In the genomic region with DNA sequence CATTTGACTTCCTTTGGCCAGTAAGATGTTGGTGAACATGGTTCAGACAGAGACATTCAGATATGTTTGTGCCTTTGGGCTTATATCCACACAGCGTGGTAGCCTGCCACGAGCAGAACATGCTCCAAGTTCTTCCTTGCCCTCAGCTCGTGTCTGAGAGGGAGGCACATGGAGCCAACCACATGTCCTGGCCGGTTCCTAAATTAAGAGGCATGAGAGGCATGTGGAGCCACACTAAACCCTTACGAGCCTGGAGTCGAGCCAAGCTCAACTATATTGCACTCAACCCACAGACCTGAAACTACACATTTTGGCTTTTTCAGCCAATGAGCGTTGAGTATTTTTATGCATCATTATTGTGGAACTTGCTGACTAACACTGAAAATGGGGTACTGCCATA, we compare ENCODE assay signal across 28 cellular contexts.
DNase-seq lines count a peak whose midpoint lies in the region; ATAC-seq and TF ChIP-seq lines count a peak whose summit lies in the region.
"Had no signal": no experiment of that assay in that cellular context is flagged by ENCODE, and none has a peak within 500 bp of the region (broad histone marks: within the 10 kb centered on the region; RNA-seq: fewer than 3 reads in every experiment).

No MANE protein-coding gene starts in this region.

- no peaks in the 10 kb centered on the region for H3F3A ChIP-seq in GM23338 (replicated peaks; ENCODE audit: low read depth)

- H3K4me3 Mint-ChIP-seq in GM23338 (no peak overlapping the region), glutamatergic neuron (ENCODE audit: unreplicated experiment) (no peak overlapping the region)
- H3K4me3 Mint-ChIP-seq: activated B cell treated with CpG ODN at 0.5 μM for 24 hours; activated naive CD4-positive, alpha-beta T cell treated with anti-CD3 and anti-CD28 coated beads for 36 hours; activated T-helper 1 cell treated with anti-CD3 and anti-CD28 coated beads, Interleukin-12 subunit alpha, Interleukin-12 subunit beta, Interleukin-2, Interleukin-4 antibody, amounts not matched to agents 30 ng/mL and 10 ng/mL and 1 ng/mL, durations not matched to agents 14 hours and 24 hours and 36 hours; central memory CD8-positive, alpha-beta T cell; neural crest cell; stimulated activated naive CD8-positive, alpha-beta T cell treated with anti-CD3 and anti-CD28 coated beads, Interleukin-15, amount 100 ng/mL, for 72 hours; T-helper 1 cell treated with Interleukin-12 subunit alpha and Interleukin-12 subunit beta and Interleukin-4 antibody, amounts not matched to agents 30 μg/mL and 1 μg/mL, for 36 hours had no signal

- TF ChIP-seq CTCF in GM23338 (conservative IDR thresholded peaks at IDR 0.05; ENCODE audit: low read depth in 2 of 2) (no peak), mammary epithelial cell (conservative IDR thresholded peaks at IDR 0.05 in 1 of 2, IDR thresholded peaks at IDR 0.05 in 1 of 2; ENCODE audit: extremely low read depth in 1 of 2, insufficient read depth in 1 of 2, low read depth in 1 of 2, low read length in 2 of 2) (no peak), right lobe of liver (IDR thresholded peaks at IDR 0.05) (no peak), glutamatergic neuron (IDR thresholded peaks at IDR 0.05; ENCODE audit: partially characterized antibody, unreplicated experiment) (no peak), sigmoid colon (IDR thresholded peaks at IDR 0.05) (no peak)

- H3K27ac ChIP-seq in GM23338 (ENCODE audit: low read depth): no peak overlapping the region
- no peak overlapping the region for H3K27ac ChIP-seq in mammary epithelial cell (ENCODE audit: insufficient read depth, low read depth, low read length)
- peak overlapping the region; percentile 39 to 90 (median 71) for H3K27ac ChIP-seq in right lobe of liver
- no peak overlapping the region for H3K27ac ChIP-seq in sigmoid colon
- H3K27ac ChIP-seq: ovary, thoracic aorta, vagina had no signal

- H3K27ac Mint-ChIP-seq in GM23338 (no peak overlapping the region), glutamatergic neuron (ENCODE audit: unreplicated experiment) (no peak overlapping the region)
- H3K27ac Mint-ChIP-seq: activated B cell treated with CpG ODN at 0.5 μM for 24 hours; activated naive CD4-positive, alpha-beta T cell treated with anti-CD3 and anti-CD28 coated beads for 36 hours; activated T-helper 1 cell treated with anti-CD3 and anti-CD28 coated beads, Interleukin-12 subunit alpha, Interleukin-12 subunit beta, Interleukin-2, Interleukin-4 antibody, amounts not matched to agents 30 ng/mL and 10 ng/mL and 1 ng/mL, durations not matched to agents 14 hours and 24 hours and 36 hours; stimulated activated naive CD8-positive, alpha-beta T cell treated with anti-CD3 and anti-CD28 coated beads, Interleukin-15, amount 100 ng/mL, for 72 hours; T-helper 1 cell treated with Interleukin-12 subunit alpha and Interleukin-12 subunit beta and Interleukin-4 antibody, amounts not matched to agents 30 μg/mL and 1 μg/mL, for 36 hours had no signal

- H3K9me3 Mint-ChIP-seq in GM23338: peaks cover 5% of the 10 kb centered on the region; the same call in 1 of the 3 replicates
- H3K9me3 Mint-ChIP-seq in glutamatergic neuron (ENCODE audit: unreplicated experiment): peaks cover 2% of the 10 kb centered on the region
- H3K9me3 Mint-ChIP-seq: activated B cell treated with CpG ODN at 0.5 μM for 24 hours; activated naive CD4-positive, alpha-beta T cell treated with anti-CD3 and anti-CD28 coated beads for 36 hours; activated T-helper 1 cell treated with anti-CD3 and anti-CD28 coated beads, Interleukin-12 subunit alpha, Interleukin-12 subunit beta, Interleukin-2, Interleukin-4 antibody, amounts not matched to agents 30 ng/mL and 10 ng/mL and 1 ng/mL, durations not matched to agents 14 hours and 24 hours and 36 hours; central memory CD8-positive, alpha-beta T cell; neural crest cell; stimulated activated naive CD8-positive, alpha-beta T cell treated with anti-CD3 and anti-CD28 coated beads, Interleukin-15, amount 100 ng/mL, for 72 hours; T-helper 1 cell treated with Interleukin-12 subunit alpha and Interleukin-12 subunit beta and Interleukin-4 antibody, amounts not matched to agents 30 μg/mL and 1 μg/mL, for 36 hours had no signal

- H3K36me3 ChIP-seq in GM23338 (ENCODE audit: insufficient read depth) (no peaks in the 10 kb centered on the region), mammary epithelial cell (ENCODE audit: insufficient read depth, low read length) (no peaks in the 10 kb centered on the region), right lobe of liver (no peaks in the 10 kb centered on the region), sigmoid colon (no peaks in the 10 kb centered on the region)
- H3K36me3 ChIP-seq: BE2C, ovary, thoracic aorta, vagina had no signal

- in situ Hi-C loops in mammary epithelial cell (cut with MboI; ENCODE audit: low sequenced_read_pairs in 2 of 2): no loop called here

- H3K27me3 Mint-ChIP-seq in GM23338 (ENCODE audit: insufficient read depth, low read depth, poor library complexity) (peaks cover 2% of the 10 kb centered on the region), glutamatergic neuron (ENCODE audit: unreplicated experiment) (no peaks in the 10 kb centered on the region)

- no peak overlapping the region for H3K9ac ChIP-seq in mammary epithelial cell (ENCODE audit: insufficient read depth, low read length)
- H3K9ac ChIP-seq: SK-N-SH had no signal

- H4K20me1 ChIP-seq in GM23338 (replicated peaks; ENCODE audit: insufficient read depth) (no peaks in the 10 kb centered on the region), mammary epithelial cell (ENCODE audit: insufficient read depth, low read length) (no peaks in the 10 kb centered on the region)

- H2AFZ ChIP-seq in GM23338 (peak overlapping the region; percentile 64), mammary epithelial cell (ENCODE audit: low read depth, low read length) (peak overlapping the region; percentile 75)

- dilution Hi-C loops in mammary epithelial cell (cut with HindIII; ENCODE audit: low sequenced_read_pairs): no loop called here

- H3K4me3 ChIP-seq in GM23338: no peak overlapping the region
- no peak overlapping the region for H3K4me3 ChIP-seq in mammary epithelial cell (replicated peaks in 1 of 3; ENCODE audit: insufficient read depth in 1 of 3, low read depth in 2 of 3, low read length in 3 of 3)
- no peak overlapping the region for H3K4me3 ChIP-seq in right lobe of liver
- no peak overlapping the region for H3K4me3 ChIP-seq in sigmoid colon
- H3K4me3 ChIP-seq: ovary, thoracic aorta, vagina had no signal

- H3K9me2 ChIP-seq in GM23338 (ENCODE audit: insufficient read depth): peaks cover 12% of the 10 kb centered on the region; the same call in 1 of the 2 replicates
- H3K9me2 ChIP-seq: SK-N-SH had no signal

- H3K27me3 ChIP-seq in GM23338 (ENCODE audit: insufficient read depth): no peaks in the 10 kb centered on the region
- no peaks in the 10 kb centered on the region for H3K27me3 ChIP-seq in mammary epithelial cell (ENCODE audit: insufficient read depth, low read length)
- no peaks in the 10 kb centered on the region for H3K27me3 ChIP-seq in right lobe of liver
- no peaks in the 10 kb centered on the region for H3K27me3 ChIP-seq in sigmoid colon
- H3K27me3 ChIP-seq: BE2C, ovary, vagina had no signal

- H3K79me2 ChIP-seq in GM23338 (replicated peaks; ENCODE audit: insufficient read depth) (no peaks in the 10 kb centered on the region), mammary epithelial cell (ENCODE audit: insufficient read depth, low read length) (no peaks in the 10 kb centered on the region)

- H3K36me3 Mint-ChIP-seq in GM23338 (ENCODE audit: low read depth): peaks cover 6% of the 10 kb centered on the region; the same call in 2 of the 3 replicates
- no peaks in the 10 kb centered on the region for H3K36me3 Mint-ChIP-seq in glutamatergic neuron (ENCODE audit: unreplicated experiment)

- no TSS peak for BruUV-seq in mammary epithelial cell (replicated peaks; lab: Mats Ljungman, UMichigan)

- CTCF ChIA-PET in mammary epithelial cell (lab: Charles Lee; ENCODE audit: low non-redundant PET): no interaction called here

- WGBS in mammary epithelial cell (ENCODE audit: low coverage, missing lambda C conversion rate): 24% methylated on average over 7 of the region's 7 CpGs
- 41% methylated on average over 7 of the region's 7 CpGs for WGBS in right lobe of liver (ENCODE audit: insufficient coverage, low coverage, low lambda C conversion rate, missing lambda C conversion rate)
- 82 to 85% methylated on average over 7 of the region's 7 CpGs for WGBS in sigmoid colon, 2 donors

- no peaks in the 10 kb centered on the region for H3K9me3 ChIP-seq in mammary epithelial cell (replicated peaks; ENCODE audit: insufficient read depth, low read length)
- H3K9me3 ChIP-seq in right lobe of liver: no peaks in the 10 kb centered on the region
- no peaks in the 10 kb centered on the region for H3K9me3 ChIP-seq in sigmoid colon
- H3K9me3 ChIP-seq: BE2C, ovary, SK-N-SH, thoracic aorta, vagina had no signal

- no peak for TF ChIP-seq POLR2A in right lobe of liver (IDR thresholded peaks at IDR 0.05)
- TF ChIP-seq POLR2A in sigmoid colon (IDR thresholded peaks at IDR 0.05): no peak

- peaks cover 4% of the 10 kb centered on the region; the same call in 1 of the 2 replicates for H3K4me1 ChIP-seq in GM23338 (ENCODE audit: insufficient read depth)
- peaks cover 9% of the 10 kb centered on the region for H3K4me1 ChIP-seq in mammary epithelial cell (ENCODE audit: insufficient read depth, low read length)
- H3K4me1 ChIP-seq in right lobe of liver: peaks cover 0 to 37% (median 11%) of the 10 kb centered on the region in 4 donors
- no peaks in the 10 kb centered on the region for H3K4me1 ChIP-seq in sigmoid colon
- H3K4me1 ChIP-seq: BE2C, vagina had no signal

- H3K4me1 Mint-ChIP-seq in GM23338 (peaks cover 9% of the 10 kb centered on the region), glutamatergic neuron (ENCODE audit: low read depth, unreplicated experiment) (no peaks in the 10 kb centered on the region)
- H3K4me1 Mint-ChIP-seq: activated B cell treated with CpG ODN at 0.5 μM for 24 hours; central memory CD8-positive, alpha-beta T cell; neural crest cell; stimulated activated naive CD8-positive, alpha-beta T cell treated with anti-CD3 and anti-CD28 coated beads, Interleukin-15, amount 100 ng/mL, for 72 hours had no signal

- no peak for TF ChIP-seq EP300 in sigmoid colon (IDR thresholded peaks at IDR 0.05)

- no peak for DNase-seq in Right ventricle myocardium superior
- no peak for DNase-seq in left cardiac atrium
- DNase-seq in GM23338 (ENCODE audit: low spot score): no peak
- peak; percentile 14 for DNase-seq in mammary epithelial cell
- DNase-seq in right lobe of liver: no peak
- no peak for DNase-seq in central memory CD4-positive, alpha-beta T cell
- no peak for DNase-seq in glutamatergic neuron
- no peak for DNase-seq in sigmoid colon
- DNase-seq: activated B cell treated with CpG ODN at 0.5 μM for 24 hours; activated naive CD4-positive, alpha-beta T cell treated with anti-CD3 and anti-CD28 coated beads for 36 hours; BE2C; dermis blood vessel endothelial cell; hippocampal formation; IMR-90; left colon; NCI-H1048; NCI-H1694; NCI-H446 treated with DMSO at 0.1 percent for 48 hours; NCI-H82; ovary; SK-N-SH; stimulated activated naive CD8-positive, alpha-beta T cell treated with anti-CD3 and anti-CD28 coated beads, Interleukin-15, amount 100 ng/mL, for 72 hours had no signal

- intact Hi-C loops in Right ventricle myocardium superior (cut with DNase I) (no loop called here), left cardiac atrium (cut with DNase I) (no loop called here), mammary epithelial cell (cut with micrococcal nuclease) (no loop called here), right lobe of liver (cut with DNase I) (no loop called here), sigmoid colon (cut with DNase I) (no loop called here)

- no peak overlapping the region for H3K4me2 ChIP-seq in GM23338
- H3K4me2 ChIP-seq in mammary epithelial cell (ENCODE audit: insufficient read depth, low read depth, low read length): peak overlapping the region; percentile 24
- H3K4me2 ChIP-seq: SK-N-SH had no signal

- peak; percentile 60 for ATAC-seq in Right ventricle myocardium superior (ENCODE audit: poor library complexity)
- ATAC-seq in left cardiac atrium: no peak
- ATAC-seq in GM23338: no peak
- peak; percentile 14 to 36 (median 18) for ATAC-seq in right lobe of liver
- ATAC-seq: left colon; stimulated activated naive CD8-positive, alpha-beta T cell treated with anti-CD3 and anti-CD28 coated beads, Interleukin-15, amount 100 ng/mL, for 72 hours had no signal

Comparison
In these comparisons a context has a peak if more than half of its experiments do, and no peak if none do; other contexts are left out.
1. ATAC-seq: peak in Right ventricle myocardium superior (single experiment) and right lobe of liver (4 of 4); none in left cardiac atrium (0 of 2) and GM23338 (single experiment).
2. H3K27ac ChIP-seq: peak in right lobe of liver (3 of 3); none in GM23338 (single experiment), mammary epithelial cell (single experiment) and sigmoid colon (0 of 4).